9 cellular contexts compared by ENCODE assay signal in genomic region chr3:50165388-50166308, GRCh38. TPM values are rescaled to one million over a fixed set of nuclear protein-coding genes. Genes with fewer than 3 reads are reported as not detected.
A peak's percentile ranks its signal among the peaks of the same experiment; 100 is the strongest.
DNase-seq lines count a peak whose midpoint lies in the region; ATAC-seq, FAIRE-seq and TF ChIP-seq lines count a peak whose summit lies in the region.
"Had no signal": no experiment of that assay in that cellular context is flagged by ENCODE, and none has a peak within 500 bp of the region (broad histone marks: within the 10 kb centered on the region; RNA-seq: fewer than 3 reads in every experiment).

No MANE protein-coding gene starts in this region.

- no peaks in the 10 kb centered on the region for H3K9me3 ChIP-seq in esophagus squamous epithelium
- H3K9me3 ChIP-seq in naive thymus-derived CD4-positive, alpha-beta T cell (ENCODE audit: control insufficient read depth in 2 of 3, low read length in 3 of 3) = no peaks in the 10 kb centered on the region

- peak overlapping the region; percentile 89 to 97 (median 94) for H3K27ac ChIP-seq in esophagus squamous epithelium
- no peak overlapping the region for H3K27ac ChIP-seq in naive thymus-derived CD4-positive, alpha-beta T cell (ENCODE audit: low read depth, low read length)

- intact Hi-C loops in esophagus squamous epithelium (cut with DNase I) = no loop called here
- intact Hi-C loops in naive thymus-derived CD4-positive, alpha-beta T cell (cut with micrococcal nuclease) = no loop called here

- no peak overlapping the region for H3K27ac Mint-ChIP-seq in naive thymus-derived CD4-positive, alpha-beta T cell
- H3K27ac Mint-ChIP-seq in stimulated activated naive B cell treated with anti-CD40 and anti-IgM and Interleukin-4, amounts not matched to agents 10 μg/mL and 1 μg/mL and 100 μg/mL, for 72 hours = no peak overlapping the region

- peak; percentile 69 for DNase-seq in NCI-H446 treated with DMSO at 0.1 percent for 48 hours (lab: John Stamatoyannopoulos, UW)
- DNase-seq in esophagus squamous epithelium (lab: John Stamatoyannopoulos, UW) = no peak
- peak; percentile 60 for DNase-seq in midbrain (lab: John Stamatoyannopoulos, UW)
- peak; percentile 37 for DNase-seq in urothelium cell line (ENCODE audit: low spot score)
- DNase-seq in naive thymus-derived CD4-positive, alpha-beta T cell = no peak
- no peak for DNase-seq in stimulated activated naive B cell treated with anti-CD40 and anti-IgM and Interleukin-4, amounts not matched to agents 10 μg/mL and 1 μg/mL and 100 μg/mL, for 72 hours
- no peak for DNase-seq in GM12892 (ENCODE audit: insufficient read length)
- DNase-seq: activated CD4-positive, alpha-beta T cell treated with anti-CD3 and anti-CD28 coated beads for 1 hour; erythroblast had no signal

- TF ChIP-seq POLR2A in esophagus squamous epithelium (IDR thresholded peaks at IDR 0.05) (no peak), GM12892 (IDR thresholded peaks at IDR 0.05; ENCODE audit: low read depth, low read length) (no peak)

- no peak for TF ChIP-seq CTCF in esophagus squamous epithelium (IDR thresholded peaks at IDR 0.05)

- H3K27me3 ChIP-seq in esophagus squamous epithelium = no peaks in the 10 kb centered on the region
- H3K27me3 ChIP-seq in naive thymus-derived CD4-positive, alpha-beta T cell (ENCODE audit: control insufficient read depth in 2 of 2, insufficient read depth in 2 of 2, low read length in 2 of 2) = no peaks in the 10 kb centered on the region

- peak overlapping the region in 3 of 4 donors; percentile 2 to 37 (median 16) for H3K4me3 ChIP-seq in esophagus squamous epithelium
- H3K4me3 ChIP-seq in naive thymus-derived CD4-positive, alpha-beta T cell (ENCODE audit: low read length) = no peak overlapping the region

- CTCF ChIA-PET in naive thymus-derived CD4-positive, alpha-beta T cell (lab: Charles Lee) = interaction anchor here (1.4 kb wide), 1 partner anchor 43 kb away, joined by 4 read pairs; no protein-coding TSS in a partner anchor

- H3K4me3 Mint-ChIP-seq in naive thymus-derived CD4-positive, alpha-beta T cell = no peak overlapping the region
- H3K4me3 Mint-ChIP-seq in stimulated activated naive B cell treated with anti-CD40 and anti-IgM and Interleukin-4, amounts not matched to agents 10 μg/mL and 1 μg/mL and 100 μg/mL, for 72 hours = no peak overlapping the region

- H3K4me1 ChIP-seq in esophagus squamous epithelium = peaks cover 82 to 100% (median 94%) of the 10 kb centered on the region in 3 donors
- H3K4me1 ChIP-seq in naive thymus-derived CD4-positive, alpha-beta T cell (ENCODE audit: control insufficient read depth in 2 of 2, insufficient read depth in 2 of 2, low read length in 2 of 2) = no peaks in the 10 kb centered on the region

- H3K27me3 Mint-ChIP-seq in naive thymus-derived CD4-positive, alpha-beta T cell = peaks cover 0 to 1% (median 0%) of the 10 kb centered on the region in 5 donors
- peaks cover 0 to 7% of the 10 kb centered on the region in 2 donors for H3K27me3 Mint-ChIP-seq in stimulated activated naive B cell treated with anti-CD40 and anti-IgM and Interleukin-4, amounts not matched to agents 10 μg/mL and 1 μg/mL and 100 μg/mL, for 72 hours

- 7 to 9% methylated on average over 7 to 13 of the region's 18 CpGs for WGBS in esophagus squamous epithelium, 2 donors

- H3K9me3 Mint-ChIP-seq in naive thymus-derived CD4-positive, alpha-beta T cell = peaks cover 0 to 1% (median 0%) of the 10 kb centered on the region in 11 donors
- H3K9me3 Mint-ChIP-seq in stimulated activated naive B cell treated with anti-CD40 and anti-IgM and Interleukin-4, amounts not matched to agents 10 μg/mL and 1 μg/mL and 100 μg/mL, for 72 hours = no peaks in the 10 kb centered on the region

- ATAC-seq in naive thymus-derived CD4-positive, alpha-beta T cell = no peak
- ATAC-seq in stimulated activated naive B cell treated with anti-CD40 and anti-IgM and Interleukin-4, amounts not matched to agents 10 μg/mL and 1 μg/mL and 100 μg/mL, for 72 hours (replicated peaks) = no peak

- H3K36me3 Mint-ChIP-seq in naive thymus-derived CD4-positive, alpha-beta T cell = no peaks in the 10 kb centered on the region
- H3K36me3 Mint-ChIP-seq in stimulated activated naive B cell treated with anti-CD40 and anti-IgM and Interleukin-4, amounts not matched to agents 10 μg/mL and 1 μg/mL and 100 μg/mL, for 72 hours = no peaks in the 10 kb centered on the region

- H3K36me3 ChIP-seq in esophagus squamous epithelium = peaks cover 0 to 45% (median 0%) of the 10 kb centered on the region in 3 donors
- no peaks in the 10 kb centered on the region for H3K36me3 ChIP-seq in naive thymus-derived CD4-positive, alpha-beta T cell (ENCODE audit: control insufficient read depth in 2 of 3, insufficient read depth in 3 of 3, low read length in 3 of 3)

- peaks cover 0 to 3% (median 0%) of the 10 kb centered on the region in 7 donors for H3K4me1 Mint-ChIP-seq in naive thymus-derived CD4-positive, alpha-beta T cell
- no peaks in the 10 kb centered on the region for H3K4me1 Mint-ChIP-seq in stimulated activated naive B cell treated with anti-CD40 and anti-IgM and Interleukin-4, amounts not matched to agents 10 μg/mL and 1 μg/mL and 100 μg/mL, for 72 hours

- FAIRE-seq in urothelium cell line (lab: Jason Lieb, UNC) (peak; percentile 35), GM12892 (lab: Jason Lieb, UNC) (no peak)

- POLR2A ChIA-PET in naive thymus-derived CD4-positive, alpha-beta T cell (lab: Charles Lee) = no interaction called here

RNA-seq across cellular contexts. Expression of gene SEMA3F, which starts 10.5 kb away (rescaled TPM):
- total RNA-seq in esophagus squamous epithelium = 100 to 1,000 TPM in 3 of 4 donors, 10 to 100 TPM in 1; 56.8 to 146 (median 109) TPM
- 1 to 10 TPM in 1 of 5 experiments, under 1 TPM in 2, not detected in 2; 0.34 to 1.1 (median 0.69) TPM for total RNA-seq in naive thymus-derived CD4-positive, alpha-beta T cell
- not detected for polyA plus RNA-seq in naive thymus-derived CD4-positive, alpha-beta T cell
- polyA plus RNA-seq in GM12892 (2012; ENCODE audit: missing spikeins) = 0.42 TPM

RNA-seq across cellular contexts. Expression of gene GNAT1, which starts 25.8 kb away (rescaled TPM):
- total RNA-seq in esophagus squamous epithelium = not detected
- 1 to 10 TPM in 1 of 5 experiments, under 1 TPM in 1, not detected in 3; 0.24 to 1.2 TPM for total RNA-seq in naive thymus-derived CD4-positive, alpha-beta T cell
- not detected for polyA plus RNA-seq in naive thymus-derived CD4-positive, alpha-beta T cell
- not detected for polyA plus RNA-seq in GM12892 (2012; ENCODE audit: missing spikeins)

RNA-seq across cellular contexts. Expression of gene SLC38A3, which starts 39.4 kb away (rescaled TPM):
- not detected for total RNA-seq in esophagus squamous epithelium
- total RNA-seq in naive thymus-derived CD4-positive, alpha-beta T cell = 1 to 10 TPM in 1 of 5 experiments, not detected in 4; 1.8 TPM
- polyA plus RNA-seq in naive thymus-derived CD4-positive, alpha-beta T cell = not detected
- polyA plus RNA-seq in GM12892 (2012; ENCODE audit: missing spikeins) = not detected

Comparison
In these comparisons a context has a peak if more than half of its experiments do, and no peak if none do; other contexts are left out.
1. DNase-seq: peak in NCI-H446 treated with DMSO at 0.1 percent for 48 hours (single experiment), midbrain (single experiment) and urothelium cell line (single experiment); none in esophagus squamous epithelium (single experiment), naive thymus-derived CD4-positive, alpha-beta T cell (0 of 9), stimulated activated naive B cell treated with anti-CD40 and anti-IgM and Interleukin-4, amounts not matched to agents 10 μg/mL and 1 μg/mL and 100 μg/mL, for 72 hours (single experiment) and GM12892 (single experiment).
2. RNA of gene SEMA3F, which starts 10.5 kb away (total RNA-seq): 56.8 to 146 TPM in esophagus squamous epithelium; 0.34 to 1.1 TPM in naive thymus-derived CD4-positive, alpha-beta T cell; every median in the first group is over 10 times any median in the second.